20 cellular contexts compared by ENCODE assay signal in the genomic region with DNA sequence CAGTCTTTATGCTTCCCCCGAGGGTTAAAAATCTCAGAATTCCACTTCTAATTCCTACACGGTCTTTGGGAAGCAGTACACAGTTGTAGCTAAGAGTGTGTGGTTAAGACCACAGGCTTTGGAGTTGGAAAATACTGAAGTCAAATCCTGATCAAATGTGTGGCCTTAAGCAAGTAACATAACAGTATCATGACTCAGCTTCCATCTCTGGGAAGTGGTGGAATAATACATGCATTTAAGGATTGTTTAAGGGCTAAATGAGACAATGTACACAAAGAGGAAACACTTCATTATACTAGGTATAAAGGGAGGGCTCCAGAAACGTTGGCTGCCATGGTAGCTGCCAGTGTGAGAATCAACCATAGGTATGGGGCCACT.
DNase-seq lines count a peak whose midpoint lies in the region; ATAC-seq and TF ChIP-seq lines count a peak whose summit lies in the region.
"Had no signal": no experiment of that assay in that cellular context is flagged by ENCODE, and none has a peak within 500 bp of the region (broad histone marks: within the 10 kb centered on the region; RNA-seq: fewer than 3 reads in every experiment).

No MANE protein-coding gene starts in this region.

- no peaks in the 10 kb centered on the region for H3K27me3 Mint-ChIP-seq in activated naive CD8-positive, alpha-beta T cell treated with anti-CD3 and anti-CD28 coated beads for 36 hours
- H3K27me3 Mint-ChIP-seq: activated naive CD4-positive, alpha-beta T cell treated with anti-CD3 and anti-CD28 coated beads, Interleukin-2, amount 50 U/mL, for 24 hours; stimulated activated naive CD8-positive, alpha-beta T cell treated with anti-CD3 and anti-CD28 coated beads, Interleukin-15, amount 100 ng/mL, for 72 hours had no signal

- H3K9me3 Mint-ChIP-seq in activated naive CD8-positive, alpha-beta T cell treated with anti-CD3 and anti-CD28 coated beads for 36 hours: no peaks in the 10 kb centered on the region

- H3K36me3 Mint-ChIP-seq in activated naive CD8-positive, alpha-beta T cell treated with anti-CD3 and anti-CD28 coated beads for 36 hours: no peaks in the 10 kb centered on the region
- H3K36me3 Mint-ChIP-seq: activated naive CD4-positive, alpha-beta T cell treated with anti-CD3 and anti-CD28 coated beads, Interleukin-2, amount 50 U/mL, for 24 hours had no signal

- dilution Hi-C loops in mammary epithelial cell (cut with HindIII; ENCODE audit: low sequenced_read_pairs): no loop called here

- DNase-seq in DMS53 treated with DMSO at 0.1 percent for 48 hours (lab: John Stamatoyannopoulos, UW; ENCODE audit: unreplicated experiment): peak; percentile 5
- DNase-seq in LHCN-M2 (ENCODE audit: low read depth): peak; percentile 72
- DNase-seq in mammary epithelial cell: peak; percentile 35
- peak; percentile 51 for DNase-seq in myocyte (ENCODE audit: low read depth)
- DNase-seq in activated naive CD8-positive, alpha-beta T cell treated with anti-CD3 and anti-CD28 coated beads for 36 hours: no peak
- no peak for DNase-seq in NCI-H1930 (lab: John Stamatoyannopoulos, UW)
- no peak for DNase-seq in WERI-Rb-1
- DNase-seq: activated CD4-positive, alpha-beta T cell treated with anti-CD3 and anti-CD28 coated beads, Interleukin-2, amount 50 U/mL, for 48 hours; activated T-cell treated with anti-CD3 and anti-CD28 coated beads, Interleukin-2, amount 50 U/mL, for 1 hour; caudate nucleus; esophagus squamous epithelium; hippocampal formation; left cardiac atrium; NCI-H1105 treated with DMSO at 0.1 percent for 48 hours; Peyer's patch; stimulated activated naive CD8-positive, alpha-beta T cell treated with anti-CD3 and anti-CD28 coated beads, Interleukin-15, amount 100 ng/mL, for 72 hours had no signal

- ATAC-seq in HG02973 (IDR thresholded peaks at IDR 0.05; ENCODE audit: unreplicated experiment): no peak
- ATAC-seq: K562; left cardiac atrium; stimulated activated naive CD8-positive, alpha-beta T cell treated with anti-CD3 and anti-CD28 coated beads, Interleukin-15, amount 100 ng/mL, for 72 hours had no signal

- peaks cover 11% of the 10 kb centered on the region for H3K4me1 ChIP-seq in mammary epithelial cell (ENCODE audit: insufficient read depth, low read length)
- H3K4me1 ChIP-seq: Peyer's patch, right atrium auricular region had no signal

- no peaks in the 10 kb centered on the region for H3K79me2 ChIP-seq in mammary epithelial cell (ENCODE audit: insufficient read depth, low read length)

- H3K9me3 ChIP-seq in mammary epithelial cell (replicated peaks; ENCODE audit: insufficient read depth, low read length) (no peaks in the 10 kb centered on the region), WERI-Rb-1 (ENCODE audit: severe bottlenecking) (no peaks in the 10 kb centered on the region)
- H3K9me3 ChIP-seq: esophagus squamous epithelium, right atrium auricular region had no signal

- intact Hi-C loops in mammary epithelial cell (cut with micrococcal nuclease): no loop called here

- no peaks in the 10 kb centered on the region for H3K4me1 Mint-ChIP-seq in activated naive CD8-positive, alpha-beta T cell treated with anti-CD3 and anti-CD28 coated beads for 36 hours
- H3K4me1 Mint-ChIP-seq: activated naive CD4-positive, alpha-beta T cell treated with anti-CD3 and anti-CD28 coated beads, Interleukin-2, amount 50 U/mL, for 24 hours; stimulated activated naive CD8-positive, alpha-beta T cell treated with anti-CD3 and anti-CD28 coated beads, Interleukin-15, amount 100 ng/mL, for 72 hours had no signal

- CTCF ChIA-PET in mammary epithelial cell (lab: Charles Lee; ENCODE audit: low non-redundant PET): interaction anchor here (0.6 kb wide), 1 partner anchor 872 kb away, joined by 3 read pairs; no protein-coding TSS in a partner anchor

- no peaks in the 10 kb centered on the region for H4K20me1 ChIP-seq in mammary epithelial cell (ENCODE audit: insufficient read depth, low read length)

- no peak overlapping the region for H3K4me2 ChIP-seq in mammary epithelial cell (ENCODE audit: insufficient read depth, low read depth, low read length)

- H3K27ac ChIP-seq in mammary epithelial cell (ENCODE audit: insufficient read depth, low read depth, low read length): no peak overlapping the region
- H3K27ac ChIP-seq in WERI-Rb-1: no peak overlapping the region
- H3K27ac ChIP-seq: esophagus squamous epithelium, Peyer's patch, right atrium auricular region had no signal

- no peak for TF ChIP-seq CTCF in mammary epithelial cell (conservative IDR thresholded peaks at IDR 0.05 in 1 of 2, IDR thresholded peaks at IDR 0.05 in 1 of 2; ENCODE audit: extremely low read depth in 1 of 2, insufficient read depth in 1 of 2, low read depth in 1 of 2, low read length in 2 of 2)
- TF ChIP-seq CTCF in WERI-Rb-1 (IDR thresholded peaks at IDR 0.05; ENCODE audit: low read depth, low read length): no peak

- H3K36me3 ChIP-seq in mammary epithelial cell (ENCODE audit: insufficient read depth, low read length): no peaks in the 10 kb centered on the region
- no peaks in the 10 kb centered on the region for H3K36me3 ChIP-seq in WERI-Rb-1
- H3K36me3 ChIP-seq: esophagus squamous epithelium, Peyer's patch, right atrium auricular region had no signal

- in situ Hi-C loops in mammary epithelial cell (cut with MboI; ENCODE audit: low sequenced_read_pairs in 2 of 2): no loop called here

- no TSS peak for BruUV-seq in mammary epithelial cell (replicated peaks; lab: Mats Ljungman, UMichigan)

- H3K27me3 ChIP-seq in mammary epithelial cell (ENCODE audit: insufficient read depth, low read length) (no peaks in the 10 kb centered on the region), WERI-Rb-1 (ENCODE audit: insufficient read depth, low read depth, severe bottlenecking) (no peaks in the 10 kb centered on the region)
- H3K27me3 ChIP-seq: esophagus squamous epithelium, Peyer's patch, right atrium auricular region had no signal

- no peak overlapping the region for H3K27ac Mint-ChIP-seq in activated naive CD8-positive, alpha-beta T cell treated with anti-CD3 and anti-CD28 coated beads for 36 hours
- H3K27ac Mint-ChIP-seq: activated naive CD4-positive, alpha-beta T cell treated with anti-CD3 and anti-CD28 coated beads, Interleukin-2, amount 50 U/mL, for 24 hours; stimulated activated naive CD8-positive, alpha-beta T cell treated with anti-CD3 and anti-CD28 coated beads, Interleukin-15, amount 100 ng/mL, for 72 hours had no signal

- 21% methylated on average over 3 of the region's 3 CpGs for WGBS in mammary epithelial cell (ENCODE audit: low coverage, missing lambda C conversion rate)

- H3K4me3 ChIP-seq in mammary epithelial cell (replicated peaks in 1 of 3; ENCODE audit: insufficient read depth in 1 of 3, low read depth in 2 of 3, low read length in 3 of 3) (no peak overlapping the region), WERI-Rb-1 (ENCODE audit: low read depth, low read length) (no peak overlapping the region)
- H3K4me3 ChIP-seq: esophagus squamous epithelium, K562, Peyer's patch, right atrium auricular region had no signal

- H3K9ac ChIP-seq in mammary epithelial cell (ENCODE audit: insufficient read depth, low read length): no peak overlapping the region

- no peak overlapping the region for H3K4me3 Mint-ChIP-seq in activated naive CD8-positive, alpha-beta T cell treated with anti-CD3 and anti-CD28 coated beads for 36 hours
- H3K4me3 Mint-ChIP-seq: activated naive CD4-positive, alpha-beta T cell treated with anti-CD3 and anti-CD28 coated beads, Interleukin-2, amount 50 U/mL, for 24 hours; stimulated activated naive CD8-positive, alpha-beta T cell treated with anti-CD3 and anti-CD28 coated beads, Interleukin-15, amount 100 ng/mL, for 72 hours had no signal

- H2AFZ ChIP-seq in mammary epithelial cell (ENCODE audit: low read depth, low read length): peak overlapping the region; percentile 45

Comparison
In these comparisons a context has a peak if more than half of its experiments do, and no peak if none do; other contexts are left out.
1. DNase-seq: peak in DMS53 treated with DMSO at 0.1 percent for 48 hours (single experiment), LHCN-M2 (single experiment), mammary epithelial cell (single experiment) and myocyte (single experiment); none in activated naive CD8-positive, alpha-beta T cell treated with anti-CD3 and anti-CD28 coated beads for 36 hours (single experiment), NCI-H1930 (0 of 2) and WERI-Rb-1 (single experiment).